In the genomic region with DNA sequence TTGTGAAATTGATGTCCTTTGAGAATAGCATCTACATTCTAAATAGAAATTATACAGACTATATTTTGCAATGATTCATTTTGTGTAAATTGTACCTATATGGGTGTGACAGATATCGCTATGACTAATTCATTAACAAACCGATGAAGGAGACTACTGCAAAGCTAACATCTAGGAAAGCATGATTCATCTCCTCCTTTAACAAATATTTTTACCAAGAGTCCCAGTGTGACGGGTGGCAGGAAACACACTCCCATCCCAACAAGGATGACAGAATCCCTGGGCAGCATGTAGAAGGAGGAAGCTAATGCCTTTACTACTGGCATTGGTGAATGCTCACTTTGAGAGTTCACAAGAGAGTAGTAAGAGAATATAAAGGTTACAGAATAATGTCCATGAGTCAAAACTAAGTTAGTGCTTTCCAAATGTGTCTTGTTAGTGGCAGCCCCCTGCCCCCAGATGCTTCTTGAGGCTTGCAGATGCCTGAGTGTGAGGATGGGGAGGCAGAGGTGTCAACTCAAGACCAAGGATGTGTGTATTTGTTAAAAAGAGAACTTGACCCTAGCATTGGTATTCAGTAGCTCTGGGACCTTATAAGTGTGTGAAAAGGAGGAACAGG, we compare ENCODE assay signal across 11 cellular contexts.
DNase-seq lines count a peak whose midpoint lies in the region; ATAC-seq, FAIRE-seq and TF ChIP-seq lines count a peak whose summit lies in the region.
"Had no signal": no experiment of that assay in that cellular context is flagged by ENCODE, and none has a peak within 500 bp of the region (broad histone marks: within the 10 kb centered on the region; RNA-seq: fewer than 3 reads in every experiment).

No MANE protein-coding gene starts in this region.

- H3K36me3 Mint-ChIP-seq in activated naive CD8-positive, alpha-beta T cell treated with anti-CD3 and anti-CD28 coated beads, Interleukin-2, amount 50 U/mL, for 24 hours (ENCODE audit: low read depth): no peaks in the 10 kb centered on the region
- H3K36me3 Mint-ChIP-seq in activated naive CD8-positive, alpha-beta T cell treated with anti-CD3 and anti-CD28 coated beads for 36 hours: no peaks in the 10 kb centered on the region

- TF ChIP-seq CTCF in fibroblast of villous mesenchyme (IDR thresholded peaks at IDR 0.05; ENCODE audit: insufficient read depth, low read depth, low read length): no peak

- peaks cover 4% of the 10 kb centered on the region for H3K27me3 Mint-ChIP-seq in activated naive CD8-positive, alpha-beta T cell treated with anti-CD3 and anti-CD28 coated beads, Interleukin-2, amount 50 U/mL, for 24 hours
- peaks cover 10% of the 10 kb centered on the region for H3K27me3 Mint-ChIP-seq in activated naive CD8-positive, alpha-beta T cell treated with anti-CD3 and anti-CD28 coated beads for 36 hours

- H3K4me3 Mint-ChIP-seq in activated naive CD8-positive, alpha-beta T cell treated with anti-CD3 and anti-CD28 coated beads, Interleukin-2, amount 50 U/mL, for 24 hours: no peak overlapping the region
- no peak overlapping the region for H3K4me3 Mint-ChIP-seq in activated naive CD8-positive, alpha-beta T cell treated with anti-CD3 and anti-CD28 coated beads for 36 hours

- no peak overlapping the region for H3K4me3 ChIP-seq in fibroblast of villous mesenchyme (ENCODE audit: low read depth, low read length)

- H3K4me1 Mint-ChIP-seq in activated naive CD8-positive, alpha-beta T cell treated with anti-CD3 and anti-CD28 coated beads, Interleukin-2, amount 50 U/mL, for 24 hours: peaks cover 5% of the 10 kb centered on the region
- H3K4me1 Mint-ChIP-seq in activated naive CD8-positive, alpha-beta T cell treated with anti-CD3 and anti-CD28 coated beads for 36 hours: no peaks in the 10 kb centered on the region

- no peak overlapping the region for H3K27ac Mint-ChIP-seq in activated naive CD8-positive, alpha-beta T cell treated with anti-CD3 and anti-CD28 coated beads, Interleukin-2, amount 50 U/mL, for 24 hours
- no peak overlapping the region for H3K27ac Mint-ChIP-seq in activated naive CD8-positive, alpha-beta T cell treated with anti-CD3 and anti-CD28 coated beads for 36 hours

- peaks cover 3% of the 10 kb centered on the region for H3K9me3 Mint-ChIP-seq in activated naive CD8-positive, alpha-beta T cell treated with anti-CD3 and anti-CD28 coated beads, Interleukin-2, amount 50 U/mL, for 24 hours
- no peaks in the 10 kb centered on the region for H3K9me3 Mint-ChIP-seq in activated naive CD8-positive, alpha-beta T cell treated with anti-CD3 and anti-CD28 coated beads for 36 hours

- DNase-seq in activated naive CD8-positive, alpha-beta T cell treated with anti-CD3 and anti-CD28 coated beads, Interleukin-2, amount 50 U/mL, for 24 hours: no peak
- no peak for DNase-seq in activated naive CD8-positive, alpha-beta T cell treated with anti-CD3 and anti-CD28 coated beads for 36 hours
- DNase-seq in SW480 (ENCODE audit: low spot score) (peak; percentile 65), fibroblast of villous mesenchyme (ENCODE audit: low read depth) (peak; percentile 40), urothelium cell line (ENCODE audit: low spot score) (peak; percentile 72), NCI-H1417 (lab: John Stamatoyannopoulos, UW) (no peak), SHP77 (lab: John Stamatoyannopoulos, UW) (no peak)
- DNase-seq: NCI-H1436; stimulated activated CD4-positive, alpha-beta T cell treated with anti-CD3 and anti-CD28 coated beads, Interleukin-2, amount 100 ng/mL, for 48 hours had no signal

- FAIRE-seq in urothelium cell line (lab: Jason Lieb, UNC): no peak
- FAIRE-seq: TTC549 had no signal

- peak; percentile 43 for ATAC-seq in activated naive CD8-positive, alpha-beta T cell treated with anti-CD3 and anti-CD28 coated beads, Interleukin-2, amount 50 U/mL, for 24 hours
- ATAC-seq in HG03139 (IDR thresholded peaks at IDR 0.05; ENCODE audit: unreplicated experiment): no peak

Comparison
In these comparisons a context has a peak if more than half of its experiments do, and no peak if none do; other contexts are left out.
1. DNase-seq: peak in SW480 (single experiment), fibroblast of villous mesenchyme (single experiment) and urothelium cell line (single experiment); none in activated naive CD8-positive, alpha-beta T cell treated with anti-CD3 and anti-CD28 coated beads, Interleukin-2, amount 50 U/mL, for 24 hours (single experiment), activated naive CD8-positive, alpha-beta T cell treated with anti-CD3 and anti-CD28 coated beads for 36 hours (single experiment), NCI-H1417 (0 of 3) and SHP77 (0 of 2).